21 cellular contexts compared by ENCODE assay signal in the genomic region with DNA sequence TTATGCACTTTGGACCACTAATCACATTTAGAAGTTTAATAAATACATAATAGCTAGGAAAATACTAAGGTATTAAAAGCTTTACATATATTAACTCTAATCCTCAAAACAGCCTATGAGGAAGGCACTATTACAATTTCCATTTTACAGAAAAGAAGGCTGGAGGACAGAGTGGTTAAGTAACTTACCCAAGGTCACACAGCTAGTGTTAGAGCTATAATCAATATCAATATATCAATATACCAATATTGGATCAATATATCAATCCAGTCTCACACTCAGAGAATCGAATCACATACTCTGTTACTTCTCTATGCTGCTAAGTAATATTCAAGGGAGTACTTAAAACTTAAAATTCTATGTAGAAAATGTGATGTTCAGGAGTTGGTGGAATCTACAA. TPM values are rescaled to one million over a fixed set of nuclear protein-coding genes. Genes with fewer than 3 reads are reported as not detected.
A peak's percentile ranks its signal among the peaks of the same experiment; 100 is the strongest.
DNase-seq lines count a peak whose midpoint lies in the region; ATAC-seq, FAIRE-seq and TF ChIP-seq lines count a peak whose summit lies in the region.
"Had no signal": no experiment of that assay in that cellular context is flagged by ENCODE, and none has a peak within 500 bp of the region (broad histone marks: within the 10 kb centered on the region; RNA-seq: fewer than 3 reads in every experiment).

No MANE protein-coding gene starts in this region.

- DNase-seq in left ventricle myocardium inferior (no peak), Right ventricle myocardium superior (no peak), K562 (ENCODE audit: extremely low read depth in 1 of 4, low spot score in 3 of 4) (no peak), gastrocnemius medialis (no peak), NCI-H510A treated with DMSO at 0.1 percent for 48 hours (lab: John Stamatoyannopoulos, UW) (no peak), NCI-H146 (lab: John Stamatoyannopoulos, UW) (no peak)
- DNase-seq: DMS53, EL, GF-D8, MM.1S, NCI-H1048, NCI-H1417 treated with DMSO at 0.1 percent for 48 hours, NCI-H1930, NCI-H748 treated with DMSO at 0.1 percent for 48 hours had no signal

- BruUV-seq in K562 (replicated peaks; lab: Mats Ljungman, UMichigan): no TSS peak

- FAIRE-seq in K562 (lab: Jason Lieb, UNC): no peak
- FAIRE-seq: A204.1, D721Med, RCC 7860 had no signal

- POLR2A ChIA-PET in K562 (lab: Yijun Ruan, JAX): no interaction called here

- no peaks in the 10 kb centered on the region for H3K9me1 ChIP-seq in K562 (ENCODE audit: control insufficient read depth, insufficient read depth, low read length)

- H3K27ac ChIP-seq in left ventricle myocardium inferior (replicated peaks) (peak overlapping the region; percentile 89), K562 (ENCODE audit: extremely low read depth, low read depth, low read length) (no peak overlapping the region; the same call in 2 of the 3 replicates), gastrocnemius medialis (peak overlapping the region; percentile 84 to 90 (median 87))
- H3K27ac ChIP-seq: SJSA1 had no signal

- CTCF ChIA-PET in K562 (lab: Yijun Ruan, JAX; ENCODE audit: low intra/inter-chr PET ratio): no interaction called here

- WGBS in K562 (ENCODE audit: insufficient coverage, low coverage, missing lambda C conversion rate): 82% methylated on average over 1 of the region's 1 CpG

- no peak overlapping the region for H3K9ac ChIP-seq in K562 (ENCODE audit: insufficient read depth in 1 of 2, low read depth in 2 of 2, low read length in 2 of 2)

- no peak overlapping the region for H2AFZ ChIP-seq in K562 (ENCODE audit: low read depth, low read length)

- no peak for TF ChIP-seq RAD21 in K562 (CRISPR knock-in tag; conservative IDR thresholded peaks at IDR 0.05 in 1 of 2, IDR thresholded peaks at IDR 0.05 in 1 of 2)

- in situ Hi-C loops in K562 (cut with MboI) (no loop called here), gastrocnemius medialis (cut with MboI; ENCODE audit: low sequenced_read_pairs in 4 of 4) (no loop called here)

- H4K20me1 ChIP-seq in K562 (replicated peaks; ENCODE audit: control insufficient read depth, insufficient read depth, low read length): no peaks in the 10 kb centered on the region

- H3K36me3 ChIP-seq in left ventricle myocardium inferior (no peaks in the 10 kb centered on the region), K562 (ENCODE audit: control insufficient read depth, insufficient read depth, low read length) (peaks cover 4% of the 10 kb centered on the region; the same call in 1 of the 3 replicates), gastrocnemius medialis (no peaks in the 10 kb centered on the region)
- H3K36me3 ChIP-seq: HAP-1, SJSA1 had no signal

- no peak overlapping the region for H3K4me2 ChIP-seq in K562 (ENCODE audit: insufficient read depth, low read length)

- H3K9me3 ChIP-seq in left ventricle myocardium inferior (replicated peaks): no peaks in the 10 kb centered on the region
- no peaks in the 10 kb centered on the region for H3K9me3 ChIP-seq in K562 (replicated peaks; ENCODE audit: control insufficient read depth, insufficient read depth, low read depth, low read length)
- no peaks in the 10 kb centered on the region for H3K9me3 ChIP-seq in gastrocnemius medialis
- H3K9me3 ChIP-seq: HAP-1, SJSA1 had no signal

- H3K27me3 ChIP-seq in left ventricle myocardium inferior (ENCODE audit: low read depth) (no peaks in the 10 kb centered on the region), K562 (ENCODE audit: control insufficient read depth in 2 of 2, insufficient read depth in 2 of 2, low read length in 2 of 2) (no peaks in the 10 kb centered on the region), gastrocnemius medialis (no peaks in the 10 kb centered on the region)
- H3K27me3 ChIP-seq: SJSA1 had no signal

- no peak for TF ChIP-seq POLR2A in K562 (conservative IDR thresholded peaks at IDR 0.05)
- no peak for TF ChIP-seq POLR2A in gastrocnemius medialis (IDR thresholded peaks at IDR 0.05)

- TF ChIP-seq CTCF in left ventricle myocardium inferior (IDR thresholded peaks at IDR 0.05; ENCODE audit: borderline replicate concordance) (no peak), K562 (IDR thresholded peaks at IDR 0.05 in 2 of 3, conservative IDR thresholded peaks at IDR 0.05 in 1 of 3; ENCODE audit: insufficient read depth in 2 of 3, low read depth in 1 of 3, low read length in 3 of 3) (no peak), gastrocnemius medialis (IDR thresholded peaks at IDR 0.05 in 4 of 5, conservative IDR thresholded peaks at IDR 0.05 in 1 of 5) (no peak)

- no peak overlapping the region for H3K4me3 ChIP-seq in left ventricle myocardium inferior
- no peak overlapping the region for H3K4me3 ChIP-seq in K562
- H3K4me3 ChIP-seq in gastrocnemius medialis: no peak overlapping the region
- H3K4me3 ChIP-seq: HAP-1, SJSA1 had no signal

- H3K4me1 ChIP-seq in left ventricle myocardium inferior (peaks cover 95% of the 10 kb centered on the region), K562 (replicated peaks in 1 of 2; ENCODE audit: control insufficient read depth in 2 of 2, insufficient read depth in 2 of 2, low read length in 2 of 2) (peaks cover 0 to 6% of the 10 kb centered on the region in 2 experiments; a peak in 3 of 5 replicates), gastrocnemius medialis (peaks cover 67 to 79% of the 10 kb centered on the region in 2 donors)

- TF ChIP-seq EP300 in K562 (IDR thresholded peaks at IDR 0.05; ENCODE audit: low read length): no peak

- ATAC-seq in Right ventricle myocardium superior (ENCODE audit: poor library complexity) (no peak), K562 (no peak), gastrocnemius medialis (no peak), HG03469 (IDR thresholded peaks at IDR 0.05; ENCODE audit: unreplicated experiment) (no peak), GM19324 (IDR thresholded peaks at IDR 0.05; ENCODE audit: low FRiP score, unreplicated experiment) (no peak)

- H3K79me2 ChIP-seq in K562 (ENCODE audit: control insufficient read depth, insufficient read depth, low read length): peaks cover 36% of the 10 kb centered on the region; the same call in 2 of the 3 replicates

- intact Hi-C loops in left ventricle myocardium inferior (cut with micrococcal nuclease) (no loop called here), Right ventricle myocardium superior (cut with DNase I) (loop anchor here (5.0 kb wide), 1 partner anchor 39 kb away; no protein-coding TSS in a partner anchor), K562 (cut with micrococcal nuclease) (loop anchor here (10.0 kb wide), 1 partner anchor 103 kb away; no protein-coding TSS in a partner anchor), gastrocnemius medialis (cut with DNase I; ENCODE audit: low total_unique reads) (no loop called here)

TF ChIP-seq in K562, 482 proteins besides CTCF, POLR2A, EP300 and RAD21 (continues in another document):
- TF ChIP-seq PCBP1 (IDR thresholded peaks at IDR 0.05; ENCODE audit: low read depth, low read length, poor library complexity, severe bottlenecking) (no peak), POLR2AphosphoS2 (IDR thresholded peaks at IDR 0.05; ENCODE audit: low read length) (no peak), ZNF79 (CRISPR knock-in tag; IDR thresholded peaks at IDR 0.05; ENCODE audit: low read depth) (no peak), BCOR (IDR thresholded peaks at IDR 0.05) (peak; percentile 55), SUPT5H (IDR thresholded peaks at IDR 0.05) (no peak), ZFP36 (IDR thresholded peaks at IDR 0.05; ENCODE audit: low read depth, low read length, partially characterized antibody) (peak; percentile 59), FOXP1 (CRISPR knock-in tag; IDR thresholded peaks at IDR 0.05) (no peak), HDAC8 (tag; IDR thresholded peaks at IDR 0.05) (no peak), FOXK1 (CRISPR knock-in tag; IDR thresholded peaks at IDR 0.05; ENCODE audit: borderline replicate concordance) (no peak)

RNA-seq across cellular contexts. Expression of a gene that starts 45.2 kb away (rescaled TPM):
- 54.2 TPM for total RNA-seq in left ventricle myocardium inferior
- total RNA-seq in Right ventricle myocardium superior: 52.3 TPM
- 52.4 and 139 TPM in 2 replicates for total RNA-seq in K562 (2011; cell fraction: chromatin; rRNA removed; ENCODE audit: low replicate concordance)
- 18.3 and 23.4 TPM in 2 replicates for total RNA-seq in K562 (2011; cell fraction: nucleolus; rRNA removed)
- total RNA-seq in K562 (2011; cell fraction: nucleoplasm; rRNA removed): 41.7 and 68.3 TPM in 2 replicates
- total RNA-seq in K562 (2014; rRNA removed): 47.6 and 50.1 TPM in 2 replicates
- total RNA-seq in K562 (2014; rRNA removed; fragmentation: Illumina TruSeq; extraction: Trizol): 62.4 and 74.7 TPM in 2 replicates
- total RNA-seq in K562 (2015; rRNA removed; fragmentation: Illumina TruSeq; extraction: Trizol): 52.6 and 58.3 TPM in 2 replicates
- 56.5 and 64.5 TPM in 2 replicates for total RNA-seq in K562 (2021)
- 35.4 and 37.6 TPM in 2 replicates for polyA plus RNA-seq in K562 (2011; rRNA removed)
- 57.3 and 69.3 TPM in 2 replicates for polyA plus RNA-seq in K562 (2011; cell fraction: cytosol; rRNA removed)
- 45.1 and 48.9 TPM in 2 replicates for polyA plus RNA-seq in K562 (2011; cell fraction: nucleus; rRNA removed)
- 25.7 and 46.6 TPM in 2 replicates for polyA plus RNA-seq in K562 (2012)
- 62.3 and 67.8 TPM in 2 replicates for polyA plus RNA-seq in K562 (2014; fragmentation: Illumina TruSeq; extraction: Trizol)
- polyA plus RNA-seq in K562 (2014; fragmentation: Nextera tagmentation; extraction: Ambion mirVana): 10 to 100 TPM; 48.2 to 66.3 TPM
- 25.1 and 28.8 TPM in 2 replicates for polyA plus RNA-seq in K562 (2014; rRNA removed)
- polyA minus RNA-seq in K562 (2011; rRNA and poly(A)+ RNA removed): 181 and 196 TPM in 2 replicates
- 45.1 and 47.7 TPM in 2 replicates for polyA minus RNA-seq in K562 (2011; cell fraction: cytosol; rRNA and poly(A)+ RNA removed)
- polyA minus RNA-seq in K562 (2011; cell fraction: nucleus; rRNA and poly(A)+ RNA removed): 97.3 and 153 TPM in 2 replicates
- total RNA-seq in gastrocnemius medialis: 100 to 1,000 TPM in 3 of 4 donors, 10 to 100 TPM in 1; 63.8 to 192 (median 128) TPM

Comparison
In these comparisons a context has a peak if more than half of its experiments do, and no peak if none do; other contexts are left out.
1. intact Hi-C loops: an anchor here in Right ventricle myocardium superior (5.0 kb wide) and K562 (10.0 kb wide); none called in left ventricle myocardium inferior and gastrocnemius medialis.